30 cellular contexts compared by ENCODE assay signal in genomic region chr19:3651684-3652083, GRCh38. TPM values are rescaled to one million over a fixed set of nuclear protein-coding genes. Genes with fewer than 3 reads are reported as not detected.
DNase-seq lines count a peak whose midpoint lies in the region; ATAC-seq, FAIRE-seq and TF ChIP-seq lines count a peak whose summit lies in the region.
"Had no signal": no experiment of that assay in that cellular context is flagged by ENCODE, and none has a peak within 500 bp of the region (broad histone marks: within the 10 kb centered on the region; RNA-seq: fewer than 3 reads in every experiment).

No MANE protein-coding gene starts in this region.

- TF ChIP-seq EP300 in K562 (IDR thresholded peaks at IDR 0.05; ENCODE audit: low read length) = no peak

- no peaks in the 10 kb centered on the region for H3K4me1 Mint-ChIP-seq in stimulated activated naive CD8-positive, alpha-beta T cell treated with anti-CD3 and anti-CD28 coated beads, Interleukin-15, amount 100 ng/mL, for 72 hours
- H3K4me1 Mint-ChIP-seq: CD14-positive monocyte; CD4-positive, alpha-beta memory T cell; CD4-positive, CD25-positive, alpha-beta regulatory T cell; CD8-positive, alpha-beta memory T cell had no signal

- in situ Hi-C loops in K562 (cut with MboI) = no loop called here

- TF ChIP-seq POLR2A in K562 (conservative IDR thresholded peaks at IDR 0.05) (no peak), prostate gland (IDR thresholded peaks at IDR 0.05) (no peak)

- TF ChIP-seq RAD21 in K562 (CRISPR knock-in tag; conservative IDR thresholded peaks at IDR 0.05 in 1 of 2, IDR thresholded peaks at IDR 0.05 in 1 of 2) = no peak

- H3K9ac ChIP-seq in K562 (ENCODE audit: insufficient read depth in 1 of 2, low read depth in 2 of 2, low read length in 2 of 2) (no peak overlapping the region), neuronal stem cell (ENCODE audit: low read depth, low read length, poor library complexity) (no peak overlapping the region)
- H3K9ac ChIP-seq: BLaER1 had no signal

- H3K4me3 Mint-ChIP-seq in stimulated activated naive CD8-positive, alpha-beta T cell treated with anti-CD3 and anti-CD28 coated beads, Interleukin-15, amount 100 ng/mL, for 72 hours = no peak overlapping the region
- H3K4me3 Mint-ChIP-seq: CD14-positive monocyte; CD4-positive, alpha-beta memory T cell; CD4-positive, CD25-positive, alpha-beta regulatory T cell; CD8-positive, alpha-beta memory T cell had no signal

- no peaks in the 10 kb centered on the region for H3K79me2 ChIP-seq in K562 (ENCODE audit: control insufficient read depth, insufficient read depth, low read length)

- H2BK5ac ChIP-seq in neuronal stem cell (ENCODE audit: low read length) = peak overlapping the region; percentile 66

- FAIRE-seq in K562 (lab: Jason Lieb, UNC) = no peak
- FAIRE-seq: A204.1, GM12891, GM19239 had no signal

- no peaks in the 10 kb centered on the region for H3K27me3 ChIP-seq in K562 (ENCODE audit: control insufficient read depth in 2 of 2, insufficient read depth in 2 of 2, low read length in 2 of 2)
- no peaks in the 10 kb centered on the region for H3K27me3 ChIP-seq in neuronal stem cell (ENCODE audit: control insufficient read depth in 3 of 3, insufficient read depth in 3 of 3, low read depth in 1 of 3, low read length in 3 of 3)
- H3K27me3 ChIP-seq in prostate gland (replicated peaks; ENCODE audit: insufficient read depth) = no peaks in the 10 kb centered on the region
- H3K27me3 ChIP-seq: BE2C, BLaER1 had no signal

- no peaks in the 10 kb centered on the region for H3K9me1 ChIP-seq in K562 (ENCODE audit: control insufficient read depth, insufficient read depth, low read length)

- H4K91ac ChIP-seq in neuronal stem cell (ENCODE audit: low read depth, low read length, poor library complexity) = no peak overlapping the region

- H3K4ac ChIP-seq in neuronal stem cell (ENCODE audit: low read length) = no peak overlapping the region

- H3K4me1 ChIP-seq in K562 (replicated peaks in 1 of 2; ENCODE audit: control insufficient read depth in 2 of 2, insufficient read depth in 2 of 2, low read length in 2 of 2) (peaks cover 0 to 33% of the 10 kb centered on the region in 2 experiments; a peak in 2 of 5 replicates), neuronal stem cell (ENCODE audit: control insufficient read depth in 2 of 2, insufficient read depth in 1 of 2, low read depth in 1 of 2, low read length in 2 of 2) (no peaks in the 10 kb centered on the region), prostate gland (replicated peaks) (no peaks in the 10 kb centered on the region)
- H3K4me1 ChIP-seq: BE2C had no signal

- H3K27ac Mint-ChIP-seq in stimulated activated naive CD8-positive, alpha-beta T cell treated with anti-CD3 and anti-CD28 coated beads, Interleukin-15, amount 100 ng/mL, for 72 hours = peak overlapping the region in 1 of 2 donors; percentile 51
- H3K27ac Mint-ChIP-seq: CD4-positive, CD25-positive, alpha-beta regulatory T cell had no signal

- H3K36me3 ChIP-seq in K562 (ENCODE audit: control insufficient read depth, insufficient read depth, low read length) = peaks cover 41% of the 10 kb centered on the region; the same call in 1 of the 3 replicates
- H3K36me3 ChIP-seq in neuronal stem cell (replicated peaks in 1 of 2; ENCODE audit: control insufficient read depth in 2 of 2, insufficient read depth in 2 of 2, low read length in 2 of 2) = peaks cover 24 to 51% of the 10 kb centered on the region in 2 donors
- H3K36me3 ChIP-seq in prostate gland = peaks cover 7 to 21% of the 10 kb centered on the region in 2 donors
- H3K36me3 ChIP-seq: BE2C had no signal

- no peak overlapping the region for H2BK15ac ChIP-seq in neuronal stem cell (ENCODE audit: low read length)

- no peak for TF ChIP-seq CTCF in K562 (IDR thresholded peaks at IDR 0.05 in 2 of 3, conservative IDR thresholded peaks at IDR 0.05 in 1 of 3; ENCODE audit: insufficient read depth in 2 of 3, low read depth in 1 of 3, low read length in 3 of 3)
- no peak for TF ChIP-seq CTCF in GM10248 (IDR thresholded peaks at IDR 0.05; ENCODE audit: control extremely low read depth, extremely low read depth, low read depth, missing control alignments)
- no peak for TF ChIP-seq CTCF in prostate gland (IDR thresholded peaks at IDR 0.05)

- H4K8ac ChIP-seq in neuronal stem cell (ENCODE audit: low read depth, low read length) = no peak overlapping the region

- intact Hi-C loops in K562 (cut with micrococcal nuclease) (no loop called here), prostate gland (cut with DNase I) (no loop called here)

- no TSS peak for BruUV-seq in K562 (replicated peaks; lab: Mats Ljungman, UMichigan)

- H2AK5ac ChIP-seq in neuronal stem cell (ENCODE audit: low read depth, low read length) = no peak overlapping the region

- H2AFZ ChIP-seq in K562 (ENCODE audit: low read depth, low read length) (no peak overlapping the region), neuronal stem cell (ENCODE audit: low read length) (no peak overlapping the region)

- no peak for DNase-seq in stimulated activated naive CD8-positive, alpha-beta T cell treated with anti-CD3 and anti-CD28 coated beads, Interleukin-15, Interleukin-2, amounts not matched to agents 100 U/mL and 50 U/mL, for 24 hours
- DNase-seq in stimulated activated naive CD8-positive, alpha-beta T cell treated with anti-CD3 and anti-CD28 coated beads, Interleukin-15, amount 100 ng/mL, for 72 hours = no peak
- DNase-seq in K562 (ENCODE audit: extremely low read depth in 1 of 4, low spot score in 3 of 4) = no peak
- no peak for DNase-seq in neuronal stem cell (ENCODE audit: low spot score)
- no peak for DNase-seq in GM10248 (ENCODE audit: extremely low spot score)
- DNase-seq in NOMO-1 (lab: John Stamatoyannopoulos, UW; ENCODE audit: unreplicated experiment in 2 of 2) = no peak
- DNase-seq in prostate gland (ENCODE audit: low spot score) = no peak
- DNase-seq: 8988T; ACHN; BE2C; C1 segment of cervical spinal cord; CD4-positive, alpha-beta memory T cell; CD4-positive, CD25-positive, alpha-beta regulatory T cell; CD8-positive, alpha-beta memory T cell; COR-L47; DMS 273 treated with DMSO at 0.1 percent for 48 hours; DMS153; DMS53; DMS79; DND-41; EL; GDM1 had no signal

- H3K23ac ChIP-seq in neuronal stem cell (ENCODE audit: low read depth, low read length, poor library complexity) = no peak overlapping the region

- CTCF ChIA-PET in K562 (lab: Yijun Ruan, JAX; ENCODE audit: low intra/inter-chr PET ratio) = no interaction called here
- CTCF ChIA-PET in GM10248 (lab: Yijun Ruan, JAX) = no interaction called here

- no peak overlapping the region for H3K14ac ChIP-seq in neuronal stem cell (ENCODE audit: low read length)

- peak; percentile 29 for ATAC-seq in stimulated activated naive CD8-positive, alpha-beta T cell treated with anti-CD3 and anti-CD28 coated beads, Interleukin-15, Interleukin-2, amounts not matched to agents 100 U/mL and 50 U/mL, for 24 hours
- ATAC-seq in stimulated activated naive CD8-positive, alpha-beta T cell treated with anti-CD3 and anti-CD28 coated beads, Interleukin-15, amount 100 ng/mL, for 72 hours = no peak
- no peak for ATAC-seq in K562

- no peak overlapping the region for H3K27ac ChIP-seq in K562 (ENCODE audit: extremely low read depth, low read depth, low read length)
- H3K27ac ChIP-seq in neuronal stem cell (replicated peaks; ENCODE audit: low read length) = no peak overlapping the region
- H3K27ac ChIP-seq in prostate gland = no peak overlapping the region
- H3K27ac ChIP-seq: BLaER1 had no signal

- H3K27me3 Mint-ChIP-seq in stimulated activated naive CD8-positive, alpha-beta T cell treated with anti-CD3 and anti-CD28 coated beads, Interleukin-15, amount 100 ng/mL, for 72 hours = no peaks in the 10 kb centered on the region
- H3K27me3 Mint-ChIP-seq: CD4-positive, alpha-beta memory T cell; CD4-positive, CD25-positive, alpha-beta regulatory T cell; CD8-positive, alpha-beta memory T cell had no signal

- no peak overlapping the region for H3K18ac ChIP-seq in neuronal stem cell (ENCODE audit: low read length)

- H3K4me3 ChIP-seq in K562 (no peak overlapping the region), neuronal stem cell (ENCODE audit: low read length in 2 of 2) (no peak overlapping the region), prostate gland (no peak overlapping the region)
- H3K4me3 ChIP-seq: BLaER1 had no signal

- H3K9me3 ChIP-seq in K562 (replicated peaks; ENCODE audit: control insufficient read depth, insufficient read depth, low read depth, low read length) = no peaks in the 10 kb centered on the region
- H3K9me3 ChIP-seq in neuronal stem cell (replicated peaks in 1 of 2; ENCODE audit: control insufficient read depth in 2 of 2, insufficient read depth in 1 of 2, low read depth in 1 of 2, low read length in 2 of 2) = no peaks in the 10 kb centered on the region
- H3K9me3 ChIP-seq in prostate gland = no peaks in the 10 kb centered on the region
- H3K9me3 ChIP-seq: BE2C, BLaER1 had no signal

- no peaks in the 10 kb centered on the region for H3K9me3 Mint-ChIP-seq in stimulated activated naive CD8-positive, alpha-beta T cell treated with anti-CD3 and anti-CD28 coated beads, Interleukin-15, amount 100 ng/mL, for 72 hours
- H3K9me3 Mint-ChIP-seq: CD14-positive monocyte; CD4-positive, alpha-beta memory T cell; CD4-positive, CD25-positive, alpha-beta regulatory T cell; CD8-positive, alpha-beta memory T cell had no signal

- H4K20me1 ChIP-seq in K562 (replicated peaks; ENCODE audit: control insufficient read depth, insufficient read depth, low read length) = no peaks in the 10 kb centered on the region

- 95% methylated on average over 24 of the region's 33 CpGs for WGBS in K562 (ENCODE audit: insufficient coverage, low coverage, missing lambda C conversion rate)
- no CpG with 5 or more reads among the region's 33 CpGs for WGBS in neuronal stem cell (ENCODE audit: extremely low coverage in 2 of 2, insufficient read length in 2 of 2, insufficient replicate concordance in 1 of 2), 2 donors
- 97% methylated on average over 33 of the region's 33 CpGs for WGBS in prostate gland

- H3K4me2 ChIP-seq in K562 (ENCODE audit: insufficient read depth, low read length) (no peak overlapping the region), neuronal stem cell (ENCODE audit: insufficient read depth, low read length, poor library complexity, severe bottlenecking) (no peak overlapping the region)
- H3K4me2 ChIP-seq: BLaER1 had no signal

- POLR2A ChIA-PET in K562 (lab: Yijun Ruan, JAX) (no interaction called here), GM10248 (lab: Yijun Ruan, JAX) (no interaction called here)

- peaks cover 6% of the 10 kb centered on the region for H3K79me1 ChIP-seq in neuronal stem cell (ENCODE audit: low read depth, low read length)

- H2BK120ac ChIP-seq in neuronal stem cell (ENCODE audit: low read depth, low read length) = no peak overlapping the region

- no peak overlapping the region for H2BK12ac ChIP-seq in neuronal stem cell (ENCODE audit: low read length)

RNA-seq across cellular contexts. Expression of gene CACTIN, which starts 25.1 kb away (rescaled TPM):
- total RNA-seq in K562 (2011; cell fraction: chromatin; rRNA removed; ENCODE audit: low replicate concordance) = 35.4 and 89.8 TPM in 2 replicates
- total RNA-seq in K562 (2011; cell fraction: nucleolus; rRNA removed) = 60.3 and 65.9 TPM in 2 replicates
- 35.3 and 37.6 TPM in 2 replicates for total RNA-seq in K562 (2011; cell fraction: nucleoplasm; rRNA removed)
- total RNA-seq in K562 (2014; rRNA removed) = 46.5 and 57.8 TPM in 2 replicates
- 7.6 and 7.9 TPM in 2 replicates for total RNA-seq in K562 (2014; rRNA removed; fragmentation: Illumina TruSeq; extraction: Trizol)
- 25.6 and 27.3 TPM in 2 replicates for total RNA-seq in K562 (2015; rRNA removed; fragmentation: Illumina TruSeq; extraction: Trizol)
- total RNA-seq in K562 (2021) = 42.1 and 49.2 TPM in 2 replicates
- 15.0 and 19.4 TPM in 2 replicates for polyA plus RNA-seq in K562 (2011; rRNA removed)
- polyA plus RNA-seq in K562 (2011; cell fraction: cytosol; rRNA removed) = 21.9 and 50.9 TPM in 2 replicates
- polyA plus RNA-seq in K562 (2011; cell fraction: nucleus; rRNA removed) = 54.2 and 84.9 TPM in 2 replicates
- 22.8 and 28.5 TPM in 2 replicates for polyA plus RNA-seq in K562 (2012)
- polyA plus RNA-seq in K562 (2014; fragmentation: Illumina TruSeq; extraction: Trizol) = 9.6 and 20.4 TPM in 2 replicates
- polyA plus RNA-seq in K562 (2014; fragmentation: Nextera tagmentation; extraction: Ambion mirVana) = under 1 TPM; 0.15 to 0.52 TPM
- polyA plus RNA-seq in K562 (2014; rRNA removed) = 35.0 and 36.4 TPM in 2 replicates
- 4.5 and 9.4 TPM in 2 replicates for polyA minus RNA-seq in K562 (2011; rRNA and poly(A)+ RNA removed)
- polyA minus RNA-seq in K562 (2011; cell fraction: cytosol; rRNA and poly(A)+ RNA removed) = 13.0 and 16.6 TPM in 2 replicates
- 9.6 and 12.0 TPM in 2 replicates for polyA minus RNA-seq in K562 (2011; cell fraction: nucleus; rRNA and poly(A)+ RNA removed)
- 23.9 TPM for polyA plus RNA-seq in neuronal stem cell (2013, experiment 1 of 2)
- polyA plus RNA-seq in neuronal stem cell (2013, experiment 2 of 2) = 25.3 TPM
- 10 to 100 TPM; 38.2 to 52.8 TPM for total RNA-seq in prostate gland

RNA-seq across cellular contexts. Expression of gene TBXA2R, which starts 45.0 kb away (rescaled TPM):
- total RNA-seq in K562 (2011; cell fraction: chromatin; rRNA removed; ENCODE audit: low replicate concordance) = 10.2 and 37.7 TPM in 2 replicates
- 58.8 and 84.5 TPM in 2 replicates for total RNA-seq in K562 (2011; cell fraction: nucleolus; rRNA removed)
- total RNA-seq in K562 (2011; cell fraction: nucleoplasm; rRNA removed) = 27.7 and 36.4 TPM in 2 replicates
- total RNA-seq in K562 (2014; rRNA removed) (2.5 and 5.2 TPM in 2 replicates), K562 (2014; rRNA removed; fragmentation: Illumina TruSeq; extraction: Trizol) (2.3 and 2.8 TPM in 2 replicates), K562 (2015; rRNA removed; fragmentation: Illumina TruSeq; extraction: Trizol) (2.5 and 3.1 TPM in 2 replicates), K562 (2021) (21.0 and 24.0 TPM in 2 replicates), prostate gland (1 to 10 TPM; 1.1 to 4.0 TPM)
- polyA plus RNA-seq in K562 (2011; rRNA removed) (2.9 and 4.4 TPM in 2 replicates), K562 (2014; fragmentation: Illumina TruSeq; extraction: Trizol) (4.3 and 6.7 TPM in 2 replicates), K562 (2014; fragmentation: Nextera tagmentation; extraction: Ambion mirVana) (1 to 10 TPM; 1.5 to 2.6 TPM), K562 (2014; rRNA removed) (5.7 and 6.1 TPM in 2 replicates)
- 4.0 and 21.7 TPM in 2 replicates for polyA plus RNA-seq in K562 (2011; cell fraction: cytosol; rRNA removed)
- 3.7 and 12.5 TPM in 2 replicates for polyA plus RNA-seq in K562 (2011; cell fraction: nucleus; rRNA removed)
- 11.5 and 11.6 TPM in 2 replicates for polyA plus RNA-seq in K562 (2012)
- polyA minus RNA-seq in K562 (2011; rRNA and poly(A)+ RNA removed) = 0.90 and 1.6 TPM in 2 replicates
- polyA minus RNA-seq in K562 (2011; cell fraction: cytosol; rRNA and poly(A)+ RNA removed) = 17.4 and 19.6 TPM in 2 replicates
- polyA minus RNA-seq in K562 (2011; cell fraction: nucleus; rRNA and poly(A)+ RNA removed) = 3.1 and 6.1 TPM in 2 replicates
- polyA plus RNA-seq in neuronal stem cell (2013, experiment 1 of 2) = 0.11 TPM
- polyA plus RNA-seq in neuronal stem cell (2013, experiment 2 of 2) = 0.12 TPM
- total RNA-seq: Daoy had no signal

RNA-seq across cellular contexts. Expression of gene PIP5K1C, which starts 48.6 kb away (rescaled TPM):
- total RNA-seq in K562 (2011; cell fraction: chromatin; rRNA removed; ENCODE audit: low replicate concordance) = 21.1 and 62.3 TPM in 2 replicates
- 28.3 and 30.5 TPM in 2 replicates for total RNA-seq in K562 (2011; cell fraction: nucleolus; rRNA removed)
- total RNA-seq in K562 (2011; cell fraction: nucleoplasm; rRNA removed) = 15.8 and 17.5 TPM in 2 replicates
- total RNA-seq in K562 (2014; rRNA removed) (6.0 and 10.7 TPM in 2 replicates), K562 (2014; rRNA removed; fragmentation: Illumina TruSeq; extraction: Trizol) (1.4 and 1.9 TPM in 2 replicates), K562 (2015; rRNA removed; fragmentation: Illumina TruSeq; extraction: Trizol) (4.1 and 5.3 TPM in 2 replicates), K562 (2021) (21.4 and 22.1 TPM in 2 replicates), prostate gland (10 to 100 TPM; 34.3 to 75.5 TPM)
- polyA plus RNA-seq in K562 (2011; rRNA removed) (2.9 and 5.8 TPM in 2 replicates), K562 (2014; fragmentation: Illumina TruSeq; extraction: Trizol) (8.0 and 11.3 TPM in 2 replicates), K562 (2014; fragmentation: Nextera tagmentation; extraction: Ambion mirVana) (under 1 TPM; 0.38 to 0.61 TPM), K562 (2014; rRNA removed) (7.6 and 8.3 TPM in 2 replicates)
- 2.9 and 6.4 TPM in 2 replicates for polyA plus RNA-seq in K562 (2011; cell fraction: cytosol; rRNA removed)
- 9.4 and 20.2 TPM in 2 replicates for polyA plus RNA-seq in K562 (2011; cell fraction: nucleus; rRNA removed)
- polyA plus RNA-seq in K562 (2012) = 16.8 and 22.4 TPM in 2 replicates
- polyA minus RNA-seq in K562 (2011; rRNA and poly(A)+ RNA removed) = 5.1 and 9.5 TPM in 2 replicates
- polyA minus RNA-seq in K562 (2011; cell fraction: cytosol; rRNA and poly(A)+ RNA removed) = 15.8 and 26.9 TPM in 2 replicates
- polyA minus RNA-seq in K562 (2011; cell fraction: nucleus; rRNA and poly(A)+ RNA removed) = 13.1 and 15.9 TPM in 2 replicates
- 25.4 TPM for polyA plus RNA-seq in neuronal stem cell (2013, experiment 1 of 2)
- polyA plus RNA-seq in neuronal stem cell (2013, experiment 2 of 2) = 24.7 TPM

RNA-seq across cellular contexts. Expression of gene TJP3, which starts 56.5 kb away (rescaled TPM):
- total RNA-seq in K562 (2011; cell fraction: chromatin; rRNA removed; ENCODE audit: low replicate concordance) = 1.8 and 7.1 TPM in 2 replicates
- 2.9 and 3.5 TPM in 2 replicates for total RNA-seq in K562 (2011; cell fraction: nucleolus; rRNA removed)
- 1.8 and 2.6 TPM in 2 replicates for total RNA-seq in K562 (2011; cell fraction: nucleoplasm; rRNA removed)
- total RNA-seq in K562 (2014; rRNA removed) = 0.82 and 1.3 TPM in 2 replicates
- 0.11 and 0.38 TPM in 2 replicates for total RNA-seq in K562 (2014; rRNA removed; fragmentation: Illumina TruSeq; extraction: Trizol)
- 0.34 and 0.58 TPM in 2 replicates for total RNA-seq in K562 (2015; rRNA removed; fragmentation: Illumina TruSeq; extraction: Trizol)
- total RNA-seq in K562 (2021) = 0.92 and 2.4 TPM in 2 replicates
- polyA plus RNA-seq in K562 (2011; rRNA removed) = 1.8 and 2.2 TPM in 2 replicates
- 1.9 and 5.2 TPM in 2 replicates for polyA plus RNA-seq in K562 (2011; cell fraction: cytosol; rRNA removed)
- 4.3 and 9.8 TPM in 2 replicates for polyA plus RNA-seq in K562 (2011; cell fraction: nucleus; rRNA removed)
- 3.2 and 4.0 TPM in 2 replicates for polyA plus RNA-seq in K562 (2012)
- polyA plus RNA-seq in K562 (2014; fragmentation: Illumina TruSeq; extraction: Trizol) = 0.54 and 1.1 TPM in 2 replicates
- polyA plus RNA-seq in K562 (2014; fragmentation: Nextera tagmentation; extraction: Ambion mirVana) = under 1 TPM in 1 of 2 experiments, not detected in 1; 0.11 TPM
- polyA plus RNA-seq in K562 (2014; rRNA removed) = 0.56 and 0.73 TPM in 2 replicates
- 1.5 and 1.9 TPM in 2 replicates for polyA minus RNA-seq in K562 (2011; rRNA and poly(A)+ RNA removed)
- 0.86 and 2.2 TPM in 2 replicates for polyA minus RNA-seq in K562 (2011; cell fraction: cytosol; rRNA and poly(A)+ RNA removed)
- polyA minus RNA-seq in K562 (2011; cell fraction: nucleus; rRNA and poly(A)+ RNA removed) = 2.3 and 3.4 TPM in 2 replicates
- polyA plus RNA-seq in neuronal stem cell (2013, experiment 1 of 2) = 23.4 TPM
- 21.0 TPM for polyA plus RNA-seq in neuronal stem cell (2013, experiment 2 of 2)
- total RNA-seq in prostate gland = 10 to 100 TPM; 14.6 to 17.8 TPM
- total RNA-seq: A673, Daoy had no signal
- polyA plus RNA-seq: AG04450, CD14-positive monocyte had no signal
